Comparison of ENCODE assay signal across 17 cellular contexts in genomic region chr7:2196381-2197378, GRCh38. TPM values are rescaled to one million over a fixed set of nuclear protein-coding genes. Genes with fewer than 3 reads are reported as not detected.
DNase-seq lines count a peak whose midpoint lies in the region; ATAC-seq and TF ChIP-seq lines count a peak whose summit lies in the region.
"Had no signal": no experiment of that assay in that cellular context is flagged by ENCODE, and none has a peak within 500 bp of the region (broad histone marks: within the 10 kb centered on the region; RNA-seq: fewer than 3 reads in every experiment).

No MANE protein-coding gene starts in this region.

- H3K9me3 ChIP-seq in breast epithelium (no peaks in the 10 kb centered on the region), upper lobe of left lung (no peaks in the 10 kb centered on the region), MG63 (peaks cover 3% of the 10 kb centered on the region)

- no peak for TF ChIP-seq POLR2A in breast epithelium (IDR thresholded peaks at IDR 0.05)
- TF ChIP-seq POLR2A in upper lobe of left lung (IDR thresholded peaks at IDR 0.05): no peak

- intact Hi-C loops in breast epithelium (cut with DNase I; ENCODE audit: low total_unique reads) (no loop called here), MCF 10A (cut with micrococcal nuclease) (loop anchor here (10.0 kb wide), 1 partner anchor 622 kb away; the partner anchor contains the start of gene PSMG3), left ventricle myocardium superior (cut with micrococcal nuclease) (no loop called here)

- TF ChIP-seq CTCF in breast epithelium (IDR thresholded peaks at IDR 0.05) (no peak), MCF 10A (IDR thresholded peaks at IDR 0.05; ENCODE audit: unreplicated experiment) (no peak), upper lobe of left lung (IDR thresholded peaks at IDR 0.05) (no peak), mesothelial cell of epicardium (IDR thresholded peaks at IDR 0.05; ENCODE audit: unreplicated experiment) (no peak)

- TF ChIP-seq EP300 in upper lobe of left lung (IDR thresholded peaks at IDR 0.05): no peak

- H3K27ac ChIP-seq in breast epithelium (peak overlapping the region; percentile 5 to 38), upper lobe of left lung (peak overlapping the region in 1 of 4 donors; percentile 14)
- H3K27ac ChIP-seq: PC-9, WERI-Rb-1 had no signal

- H3K27ac Mint-ChIP-seq in MCF 10A (ENCODE audit: low read depth, unreplicated experiment): no peak overlapping the region
- H3K27ac Mint-ChIP-seq in mesothelial cell of epicardium: no peak overlapping the region
- H3K27ac Mint-ChIP-seq: activated naive CD8-positive, alpha-beta T cell treated with anti-CD3 and anti-CD28 coated beads, Interleukin-2, amount 50 U/mL, for 24 hours had no signal

- H3K4me1 Mint-ChIP-seq in MCF 10A (ENCODE audit: insufficient read depth, unreplicated experiment) (no peaks in the 10 kb centered on the region), mesothelial cell of epicardium (peaks cover 7% of the 10 kb centered on the region)

- H3K4me3 Mint-ChIP-seq in MCF 10A (ENCODE audit: unreplicated experiment): no peak overlapping the region
- no peak overlapping the region for H3K4me3 Mint-ChIP-seq in mesothelial cell of epicardium
- H3K4me3 Mint-ChIP-seq: activated naive CD8-positive, alpha-beta T cell treated with anti-CD3 and anti-CD28 coated beads, Interleukin-2, amount 50 U/mL, for 24 hours had no signal

- POLR2A ChIA-PET in MCF 10A (lab: Yijun Ruan, JAX): no interaction called here

- H3K9me3 Mint-ChIP-seq in MCF 10A (ENCODE audit: unreplicated experiment) (no peaks in the 10 kb centered on the region), mesothelial cell of epicardium (no peaks in the 10 kb centered on the region)
- H3K9me3 Mint-ChIP-seq: activated naive CD8-positive, alpha-beta T cell treated with anti-CD3 and anti-CD28 coated beads, Interleukin-2, amount 50 U/mL, for 24 hours had no signal

- ATAC-seq in left ventricle myocardium superior (peak; percentile 21), upper lobe of left lung (ENCODE audit: low FRiP score in 2 of 2) (no peak), HG02840 (IDR thresholded peaks at IDR 0.05; ENCODE audit: low FRiP score, unreplicated experiment) (no peak)
- ATAC-seq: activated naive CD8-positive, alpha-beta T cell treated with anti-CD3 and anti-CD28 coated beads, Interleukin-2, amount 50 U/mL, for 24 hours had no signal

- CTCF ChIA-PET in MCF 10A (lab: Yijun Ruan, JAX): interaction anchor here (1.0 to 1.2 kb wide), 2 partner anchors 15 to 28 kb away, joined by 3 read pairs; no protein-coding TSS in a partner anchor

- DNase-seq in breast epithelium (ENCODE audit: low spot score in 2 of 2) (no peak), MCF 10A (ENCODE audit: unreplicated experiment) (no peak), NCI-H510A treated with DMSO at 0.1 percent for 48 hours (lab: John Stamatoyannopoulos, UW) (peak; percentile 93), left ventricle myocardium superior (no peak), upper lobe of left lung (peak; percentile 19 to 46), MG63 (no peak), mesothelial cell of epicardium (ENCODE audit: low spot score in 2 of 2, unreplicated experiment in 2 of 2) (no peak)
- DNase-seq: activated naive CD8-positive, alpha-beta T cell treated with anti-CD3 and anti-CD28 coated beads, Interleukin-2, amount 50 U/mL, for 24 hours; erythroblast; HCEC 1CT; Karpas-422; kidney glomerular epithelial cell; NCI-H2081 treated with DMSO at 0.1 percent for 48 hours; PC-9; stimulated activated CD4-positive, alpha-beta T cell treated with anti-CD3 and anti-CD28 coated beads, Interleukin-15, amount 100 ng/mL, for 24 hours; WERI-Rb-1 had no signal

- BruUV-seq in MCF 10A (replicated peaks; lab: Mats Ljungman, UMichigan): no TSS peak

- H3K27me3 ChIP-seq in breast epithelium (no peaks in the 10 kb centered on the region), upper lobe of left lung (no peaks in the 10 kb centered on the region), MG63 (no peaks in the 10 kb centered on the region)

- H3K36me3 Mint-ChIP-seq in MCF 10A (ENCODE audit: insufficient read depth, unreplicated experiment) (peaks cover 26% of the 10 kb centered on the region), mesothelial cell of epicardium (peaks cover 37% of the 10 kb centered on the region)

- H3K36me3 ChIP-seq in breast epithelium: no peaks in the 10 kb centered on the region
- peaks cover 0 to 43% (median 22%) of the 10 kb centered on the region in 4 donors for H3K36me3 ChIP-seq in upper lobe of left lung
- H3K36me3 ChIP-seq in MG63: peaks cover 25% of the 10 kb centered on the region

- WGBS in upper lobe of left lung, 2 donors: 76 to 87% methylated on average over 22 to 27 of the region's 32 CpGs

- H3K4me3 ChIP-seq in breast epithelium (no peak overlapping the region), upper lobe of left lung (no peak overlapping the region), MG63 (no peak overlapping the region)
- H3K4me3 ChIP-seq: PC-9 had no signal

- H3K4me1 ChIP-seq in breast epithelium (no peaks in the 10 kb centered on the region), upper lobe of left lung (peaks cover 0 to 14% (median 3%) of the 10 kb centered on the region in 4 donors)

- H3K27me3 Mint-ChIP-seq in MCF 10A (ENCODE audit: insufficient read depth, unreplicated experiment) (no peaks in the 10 kb centered on the region), mesothelial cell of epicardium (ENCODE audit: low read depth) (no peaks in the 10 kb centered on the region)
- H3K27me3 Mint-ChIP-seq: activated naive CD8-positive, alpha-beta T cell treated with anti-CD3 and anti-CD28 coated beads, Interleukin-2, amount 50 U/mL, for 24 hours had no signal

RNA-seq across cellular contexts. Expression of gene MAD1L1, which starts 36.1 kb away (rescaled TPM):
- total RNA-seq in breast epithelium (10 to 100 TPM; 27.7 to 33.9 (median 28.8) TPM), MCF 10A (2022) (25.2 and 32.0 TPM in 2 replicates), left ventricle myocardium superior (19.1 TPM), upper lobe of left lung (100 to 1,000 TPM in 2 of 6 donors, 10 to 100 TPM in 4; 40.6 to 364 (median 65.6) TPM), mesothelial cell of epicardium (39.0 to 45.0 TPM (median 41.2 TPM) in 3 replicates)
- total RNA-seq in MG63 (2014; rRNA removed; shearing (Covaris generic); ENCODE audit: low replicate concordance): 58.7 and 65.1 TPM in 2 replicates

RNA-seq across cellular contexts. Expression of gene MRM2, which starts 45.3 kb away (rescaled TPM):
- total RNA-seq in breast epithelium (10 to 100 TPM; 10.9 to 20.2 (median 18.0) TPM), MCF 10A (2022) (26.9 and 32.1 TPM in 2 replicates), left ventricle myocardium superior (23.5 TPM), upper lobe of left lung (10 to 100 TPM in 5 of 6 donors, 1 to 10 TPM in 1; 9.4 to 27.0 (median 23.0) TPM), mesothelial cell of epicardium (25.2 to 26.1 TPM (median 25.3 TPM) in 3 replicates)
- total RNA-seq in MG63 (2014; rRNA removed; shearing (Covaris generic); ENCODE audit: low replicate concordance): 28.0 and 32.2 TPM in 2 replicates

RNA-seq across cellular contexts. Expression of gene NUDT1, which starts 45.3 kb away (rescaled TPM):
- total RNA-seq in breast epithelium (10 to 100 TPM; 13.3 to 28.5 (median 18.0) TPM), MCF 10A (2022) (20.3 and 27.2 TPM in 2 replicates), left ventricle myocardium superior (13.2 TPM), upper lobe of left lung (10 to 100 TPM in 5 of 6 donors, 1 to 10 TPM in 1; 6.3 to 23.2 (median 13.9) TPM), mesothelial cell of epicardium (16.1 to 19.2 TPM (median 17.3 TPM) in 3 replicates)
- total RNA-seq in MG63 (2014; rRNA removed; shearing (Covaris generic); ENCODE audit: low replicate concordance): 46.6 and 68.4 TPM in 2 replicates

Comparison
In these comparisons a context has a peak if more than half of its experiments do, and no peak if none do; other contexts are left out.
1. DNase-seq: peak in NCI-H510A treated with DMSO at 0.1 percent for 48 hours (single experiment) and upper lobe of left lung (2 of 2); none in breast epithelium (0 of 2), MCF 10A (single experiment), left ventricle myocardium superior (single experiment), MG63 (single experiment) and mesothelial cell of epicardium (0 of 2).